Comparison of ENCODE assay signal across 1 cellular context in genomic region chr19:32976223-32976805, GRCh38.
TF ChIP-seq lines count a peak whose summit lies in the region.

No MANE protein-coding gene starts in this region.

TF ChIP-seq in H1, 55 proteins besides CTCF, POLR2A, EP300 and RAD21:
- TF ChIP-seq HDAC6 (IDR thresholded peaks at IDR 0.05; ENCODE audit: low read depth, low read length), result no peak
- TF ChIP-seq KDM1A (IDR thresholded peaks at IDR 0.05; ENCODE audit: borderline replicate concordance, low read length), result no peak
- no peak for TF ChIP-seq SIRT6 (IDR thresholded peaks at IDR 0.05; ENCODE audit: low read length)
- no peak for TF ChIP-seq NRF1 (IDR thresholded peaks at IDR 0.05; ENCODE audit: low read depth, low read length)
- no peak for TF ChIP-seq KDM4A (IDR thresholded peaks at IDR 0.05; ENCODE audit: low read depth, low read length, severe bottlenecking)
- no peak for TF ChIP-seq POLR2AphosphoS5 (IDR thresholded peaks at IDR 0.05; ENCODE audit: low read depth, low read length)
- no peak for TF ChIP-seq JUN (IDR thresholded peaks at IDR 0.05; ENCODE audit: low read depth, low read length)
